ENCODE assay signal across 1 cellular context in genomic region chr3:12816521-12817340, GRCh38.
TF ChIP-seq lines count a peak whose summit lies in the region.

No MANE protein-coding gene starts in this region.

TF ChIP-seq in HepG2, 621 proteins besides CTCF, POLR2A, EP300 and RAD21:
- no peak for TF ChIP-seq ZNF768 (CRISPR knock-in tag; IDR thresholded peaks at IDR 0.05)
- TF ChIP-seq ZFP36L1 (CRISPR knock-in tag; IDR thresholded peaks at IDR 0.05), result no peak
- no peak for TF ChIP-seq NFAT5 (CRISPR knock-in tag; IDR thresholded peaks at IDR 0.05)
- TF ChIP-seq ATF7 (IDR thresholded peaks at IDR 0.05), result no peak
- TF ChIP-seq ATF7 (CRISPR knock-in tag; IDR thresholded peaks at IDR 0.05), result no peak
- no peak for TF ChIP-seq ZBTB21 (CRISPR knock-in tag; IDR thresholded peaks at IDR 0.05)
